9 cellular contexts compared by ENCODE assay signal in genomic region chr20:23441850-23442313, GRCh38. TPM values are rescaled to one million over a fixed set of nuclear protein-coding genes. Genes with fewer than 3 reads are reported as not detected.
A peak's percentile ranks its signal among the peaks of the same experiment; 100 is the strongest.
DNase-seq lines count a peak whose midpoint lies in the region; ATAC-seq and TF ChIP-seq lines count a peak whose summit lies in the region.
"Had no signal": no experiment of that assay in that cellular context is flagged by ENCODE, and none has a peak within 500 bp of the region (broad histone marks: within the 10 kb centered on the region; RNA-seq: fewer than 3 reads in every experiment).

No MANE protein-coding gene starts in this region.

- in situ Hi-C loops in astrocyte of the cerebellum (cut with HindIII; ENCODE audit: low sequenced_read_pairs): no loop called here

- TF ChIP-seq CTCF in astrocyte of the cerebellum (IDR thresholded peaks at IDR 0.05; ENCODE audit: low read depth, low read length, missing control alignments): peak; percentile 94

- no peak overlapping the region for H3K4me3 ChIP-seq in astrocyte of the cerebellum (ENCODE audit: low read depth, low read length)
- H3K4me3 ChIP-seq in skeletal muscle cell (ENCODE audit: low read depth, low read length): no peak overlapping the region

- DNase-seq in Daoy (ENCODE audit: low read depth): peak; percentile 61
- peak; percentile 33 for DNase-seq in GOT3 (lab: John Stamatoyannopoulos, UW)
- DNase-seq in NAMALWA (ENCODE audit: low spot score): peak; percentile 86
- DNase-seq in T-helper 1 cell: peak in 4 of 5 donors; percentile 20 to 49 (median 39)
- peak; percentile 60 for DNase-seq in astrocyte of the cerebellum (ENCODE audit: low read depth)
- DNase-seq in hypothalamus (lab: John Stamatoyannopoulos, UW): peak in 41 of 51 donors; percentile 6 to 80 (median 42)
- peak; percentile 38 for DNase-seq in skeletal muscle cell (ENCODE audit: low read depth)

- no peak for ATAC-seq in GM21717 (IDR thresholded peaks at IDR 0.05; ENCODE audit: unreplicated experiment)

RNA-seq across cellular contexts. Expression of gene CSTL1, which starts 2.4 kb away (rescaled TPM):
- not detected in 2 replicates for total RNA-seq in Daoy (2014; rRNA removed; shearing (Covaris generic))
- total RNA-seq: glomerular endothelial cell had no signal

RNA-seq across cellular contexts. Expression of gene CST11, which starts 10.8 kb away (rescaled TPM):
- not detected in 2 replicates for total RNA-seq in Daoy (2014; rRNA removed; shearing (Covaris generic))
- total RNA-seq: glomerular endothelial cell had no signal

RNA-seq across cellular contexts. Expression of gene NAPB, which starts 20.6 kb away (rescaled TPM):
- 4.8 and 5.6 TPM in 2 replicates for total RNA-seq in Daoy (2014; rRNA removed; shearing (Covaris generic))

RNA-seq across cellular contexts. Expression of gene CST8, which starts 49.0 kb away (rescaled TPM):
- not detected in 2 replicates for total RNA-seq in Daoy (2014; rRNA removed; shearing (Covaris generic))
- total RNA-seq: glomerular endothelial cell had no signal

Comparison
In these comparisons a context has a peak if more than half of its experiments do, and no peak if none do; other contexts are left out.
1. DNase-seq: peak in every context shown above with its lines; median percentile 86 in NAMALWA; 61 in Daoy; 60 in astrocyte of the cerebellum; 42 in hypothalamus; 39 in T-helper 1 cell; 38 in skeletal muscle cell; 33 in GOT3.